ENCODE assay signal across 2 cellular contexts in the genomic region with DNA sequence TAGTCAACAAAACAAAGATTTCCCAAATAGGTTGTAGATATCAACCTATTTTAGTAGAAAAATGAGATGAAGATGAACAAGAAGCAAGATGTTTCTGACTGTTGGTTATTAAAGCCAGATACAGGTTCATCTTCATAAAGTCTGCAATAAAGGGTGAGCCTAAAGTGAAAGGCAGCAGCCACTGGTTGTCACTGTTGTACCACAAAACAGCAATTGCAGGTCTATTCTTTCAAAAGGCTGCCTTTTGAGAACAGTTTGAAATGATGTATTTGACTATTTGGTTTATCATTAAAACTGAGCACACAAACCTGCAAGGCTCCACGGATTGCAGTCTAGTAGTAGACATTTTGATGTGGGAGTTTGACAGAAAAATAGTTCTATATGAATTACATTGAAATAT.
TF ChIP-seq lines count a peak whose summit lies in the region.

No MANE protein-coding gene starts in this region.

TF ChIP-seq in Ishikawa, 13 proteins besides CTCF, POLR2A, EP300 and RAD21 (continued from another document):
- TF ChIP-seq, protein P1, sequence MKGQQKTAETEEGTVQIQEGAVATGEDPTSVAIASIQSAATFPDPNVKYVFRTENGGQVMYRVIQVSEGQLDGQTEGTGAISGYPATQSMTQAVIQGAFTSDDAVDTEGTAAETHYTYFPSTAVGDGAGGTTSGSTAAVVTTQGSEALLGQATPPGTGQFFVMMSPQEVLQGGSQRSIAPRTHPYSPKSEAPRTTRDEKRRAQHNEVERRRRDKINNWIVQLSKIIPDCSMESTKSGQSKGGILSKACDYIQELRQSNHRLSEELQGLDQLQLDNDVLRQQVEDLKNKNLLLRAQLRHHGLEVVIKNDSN (IDR thresholded peaks at IDR 0.05), result no peak
- TF ChIP-seq CEBPB (IDR thresholded peaks at IDR 0.05) (no peak), TEAD4 (IDR thresholded peaks at IDR 0.05) (no peak), TAF1 (IDR thresholded peaks at IDR 0.05; ENCODE audit: low read depth) (no peak), YY1 (IDR thresholded peaks at IDR 0.05; ENCODE audit: low read depth) (no peak), EGR1 (IDR thresholded peaks at IDR 0.05) (no peak)

TF ChIP-seq in GM12878, 131 proteins besides CTCF, POLR2A, EP300 and RAD21:
- no peak for TF ChIP-seq ZNF592 (IDR thresholded peaks at IDR 0.05)
- no peak for TF ChIP-seq TAF1 (IDR thresholded peaks at IDR 0.05; ENCODE audit: borderline replicate concordance, low read depth, low read length)
- no peak for TF ChIP-seq ASH2L (IDR thresholded peaks at IDR 0.05; ENCODE audit: borderline replicate concordance, low read depth)
- no peak for TF ChIP-seq ZNF622 (IDR thresholded peaks at IDR 0.05)
- TF ChIP-seq SMC3 (IDR thresholded peaks at IDR 0.05; ENCODE audit: borderline replicate concordance, low read length), result peak; percentile 28; the same call in 1 of the 2 replicates
TF ChIP-seq in GM12878: peak in this region for 1.
